14 cellular contexts compared by ENCODE assay signal in genomic region chr9:72333758-72334157, GRCh38. TPM values are rescaled to one million over a fixed set of nuclear protein-coding genes. Genes with fewer than 3 reads are reported as not detected.
A peak's percentile ranks its signal among the peaks of the same experiment; 100 is the strongest.
DNase-seq lines count a peak whose midpoint lies in the region; ATAC-seq and TF ChIP-seq lines count a peak whose summit lies in the region.
"Had no signal": no experiment of that assay in that cellular context is flagged by ENCODE, and none has a peak within 500 bp of the region (broad histone marks: within the 10 kb centered on the region; RNA-seq: fewer than 3 reads in every experiment).

No MANE protein-coding gene starts in this region.

- no peak overlapping the region for H3K4me2 ChIP-seq in DOHH2 (ENCODE audit: low read length)
- H3K4me2 ChIP-seq: BLaER1 treated with 17β-estradiol and CSF1 and Interleukin-3, amounts not matched to agents 10 nM and 100 nM had no signal

- no peak overlapping the region for H3K27ac ChIP-seq in DOHH2 (ENCODE audit: low read depth, low read length)
- no peak overlapping the region for H3K27ac ChIP-seq in colonic mucosa
- H3K27ac ChIP-seq: BLaER1 treated with 17β-estradiol and CSF1 and Interleukin-3, amounts not matched to agents 10 nM and 100 nM had no signal

- TF ChIP-seq CTCF in DOHH2 (IDR thresholded peaks at IDR 0.05; ENCODE audit: low read depth, low read length, poor library complexity, severe bottlenecking) (peak; percentile 39), foreskin fibroblast (IDR thresholded peaks at IDR 0.05; ENCODE audit: low read depth, low read length) (no peak), colonic mucosa (IDR thresholded peaks at IDR 0.05) (no peak)

- H3K9me3 ChIP-seq in DOHH2 (ENCODE audit: control insufficient read depth, insufficient read depth, low read length) (no peaks in the 10 kb centered on the region), colonic mucosa (no peaks in the 10 kb centered on the region)
- H3K9me3 ChIP-seq: BLaER1 treated with 17β-estradiol and CSF1 and Interleukin-3, amounts not matched to agents 10 nM and 100 nM had no signal

- ATAC-seq in SK-N-SH treated with all-trans-retinoic acid at 6 μM for 48 hours: peak; percentile 19; the same call in 1 of the 3 replicates
- ATAC-seq: natural killer cell treated with Interleukin-12 subunit alpha and Interleukin-12 subunit beta and Interleukin-15 and Interleukin-18, amount 100 ng/mL, for 72 hours had no signal

- DNase-seq in H7 (peak; percentile 54), iPS-NIHi7 (ENCODE audit: extremely low spot score) (peak; percentile 61), NCI-H510A treated with DMSO at 0.1 percent for 48 hours (lab: John Stamatoyannopoulos, UW) (no peak), foreskin fibroblast (no peak), colonic mucosa (no peak), NCI-H1417 (lab: John Stamatoyannopoulos, UW) (no peak)
- DNase-seq: EL, NCI-H2227 treated with DMSO at 0.1 percent for 48 hours, substantia nigra had no signal

- no peaks in the 10 kb centered on the region for H4K20me1 ChIP-seq in DOHH2 (ENCODE audit: control insufficient read depth, insufficient read depth, low read depth, low read length)
- H4K20me1 ChIP-seq: BLaER1 treated with 17β-estradiol and CSF1 and Interleukin-3, amounts not matched to agents 10 nM and 100 nM had no signal

- H3K9me2 ChIP-seq in DOHH2 (replicated peaks; ENCODE audit: control insufficient read depth, low read length): no peaks in the 10 kb centered on the region

- no peaks in the 10 kb centered on the region for H3F3A ChIP-seq in DOHH2 (ENCODE audit: control insufficient read depth, insufficient read depth)

- H3K36me3 ChIP-seq in DOHH2 (ENCODE audit: control insufficient read depth, low read length) (no peaks in the 10 kb centered on the region), H7 (replicated peaks; ENCODE audit: control insufficient read depth, insufficient read depth, low read length) (no peaks in the 10 kb centered on the region), colonic mucosa (no peaks in the 10 kb centered on the region)
- H3K36me3 ChIP-seq: BLaER1 treated with 17β-estradiol and CSF1 and Interleukin-3, amounts not matched to agents 10 nM and 100 nM had no signal

- intact Hi-C loops in colonic mucosa (cut with DNase I): no loop called here

- H3K27me3 ChIP-seq in DOHH2 (ENCODE audit: control insufficient read depth, low read length) (peaks cover 5% of the 10 kb centered on the region; the same call in 1 of the 2 replicates), H7 (ENCODE audit: control insufficient read depth, insufficient read depth, low read length) (no peaks in the 10 kb centered on the region), colonic mucosa (no peaks in the 10 kb centered on the region)
- H3K27me3 ChIP-seq: BLaER1 treated with 17β-estradiol and CSF1 and Interleukin-3, amounts not matched to agents 10 nM and 100 nM had no signal

- H3K4me1 ChIP-seq in DOHH2 (ENCODE audit: control insufficient read depth, low read length) (no peaks in the 10 kb centered on the region), colonic mucosa (no peaks in the 10 kb centered on the region)

- H3K4me3 ChIP-seq in DOHH2 (ENCODE audit: low read length) (no peak overlapping the region), H7 (ENCODE audit: insufficient read depth, low read depth, low read length) (no peak overlapping the region), foreskin fibroblast (ENCODE audit: low read depth in 1 of 2, low read length in 2 of 2) (no peak overlapping the region), colonic mucosa (no peak overlapping the region)
- H3K4me3 ChIP-seq: BLaER1 treated with 17β-estradiol and CSF1 and Interleukin-3, amounts not matched to agents 10 nM and 100 nM; lung had no signal

- no peak overlapping the region for H3K9ac ChIP-seq in colonic mucosa (ENCODE audit: low read depth in 2 of 2, low read length in 2 of 2)
- H3K9ac ChIP-seq: BLaER1 treated with 17β-estradiol and CSF1 and Interleukin-3, amounts not matched to agents 10 nM and 100 nM had no signal

- no peaks in the 10 kb centered on the region for H3K79me2 ChIP-seq in DOHH2 (ENCODE audit: control insufficient read depth, low read length)

TF ChIP-seq in SK-N-SH treated with all-trans-retinoic acid at 6 μM for 48 hours, 23 proteins besides CTCF, POLR2A, EP300 and RAD21 (continues in another document):
- TF ChIP-seq ISL1 (CRISPR knock-in tag; IDR thresholded peaks at IDR 0.05): no peak
- no peak for TF ChIP-seq ZFP30 (CRISPR knock-in tag; IDR thresholded peaks at IDR 0.05)
- no peak for TF ChIP-seq CSDC2 (CRISPR knock-in tag; IDR thresholded peaks at IDR 0.05)
- TF ChIP-seq POU6F1 (CRISPR knock-in tag; IDR thresholded peaks at IDR 0.05; ENCODE audit: borderline replicate concordance, low read depth): no peak
- TF ChIP-seq ZNF70 (CRISPR knock-in tag; IDR thresholded peaks at IDR 0.05): no peak
- TF ChIP-seq GLIS3 (CRISPR knock-in tag; IDR thresholded peaks at IDR 0.05): no peak
- no peak for TF ChIP-seq CSRNP3 (CRISPR knock-in tag; IDR thresholded peaks at IDR 0.05)
- TF ChIP-seq CREB5 (CRISPR knock-in tag; IDR thresholded peaks at IDR 0.05; ENCODE audit: low read depth): no peak
- no peak for TF ChIP-seq ARNTL (CRISPR knock-in tag; IDR thresholded peaks at IDR 0.05; ENCODE audit: borderline replicate concordance, low read depth)
- TF ChIP-seq OSR1 (CRISPR knock-in tag; IDR thresholded peaks at IDR 0.05): no peak
- no peak for TF ChIP-seq TCF4 (CRISPR knock-in tag; IDR thresholded peaks at IDR 0.05; ENCODE audit: borderline replicate concordance)
- TF ChIP-seq SNAI2 (CRISPR knock-in tag; IDR thresholded peaks at IDR 0.05): no peak
- no peak for TF ChIP-seq TSHZ2 (CRISPR knock-in tag; IDR thresholded peaks at IDR 0.05)
- no peak for TF ChIP-seq ZNF8 (CRISPR knock-in tag; IDR thresholded peaks at IDR 0.05)

RNA-seq across cellular contexts. Expression of gene ZFAND5, which starts 31.2 kb away (rescaled TPM):
- 124 and 145 TPM in 2 replicates for total RNA-seq in H7 (2014; rRNA removed; shearing (Covaris generic))
- 100 to 1,000 TPM in 1 of 2 donors, 10 to 100 TPM in 1; 86.9 to 164 TPM for total RNA-seq in colonic mucosa

Comparison
In these comparisons a context has a peak if more than half of its experiments do, and no peak if none do; other contexts are left out.
1. DNase-seq: peak in H7 (single experiment) and iPS-NIHi7 (single experiment); none in NCI-H510A treated with DMSO at 0.1 percent for 48 hours (single experiment), foreskin fibroblast (0 of 2), colonic mucosa (single experiment) and NCI-H1417 (0 of 3).